In the genomic region with DNA sequence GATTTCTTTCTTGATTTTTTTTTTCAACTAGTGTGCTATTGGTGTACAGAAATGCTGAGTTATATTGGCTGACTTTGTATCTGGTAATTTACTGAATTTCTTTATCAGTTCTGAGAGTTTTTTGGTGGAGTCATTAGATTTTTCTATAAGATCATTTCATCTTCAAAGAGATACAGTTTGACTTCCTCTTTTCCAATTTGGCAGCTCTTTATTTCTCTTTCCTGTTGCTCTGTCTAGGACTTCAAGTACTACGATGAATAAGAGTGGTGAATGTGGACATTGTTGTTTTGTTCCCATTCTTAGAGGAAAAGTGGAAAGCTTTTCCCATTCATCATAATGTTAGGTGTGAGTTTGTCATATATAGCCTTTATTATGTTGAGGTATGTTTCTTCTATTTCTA, we compare ENCODE assay signal across 16 cellular contexts. TPM values are rescaled to one million over a fixed set of nuclear protein-coding genes. Genes with fewer than 3 reads are reported as not detected.
DNase-seq lines count a peak whose midpoint lies in the region; ATAC-seq, FAIRE-seq and TF ChIP-seq lines count a peak whose summit lies in the region.
"Had no signal": no experiment of that assay in that cellular context is flagged by ENCODE, and none has a peak within 500 bp of the region (broad histone marks: within the 10 kb centered on the region; RNA-seq: fewer than 3 reads in every experiment).

No MANE protein-coding gene starts in this region.

- in situ Hi-C loops in GM12878 (cut with MboI), result no loop called here

- 46% methylated on average over 1 of the region's 1 CpG for WGBS in GM12878 (ENCODE audit: insufficient coverage, insufficient replicate concordance, low lambda C conversion rate, missing lambda C conversion rate)

- H3K4me1 ChIP-seq in GM12878 (ENCODE audit: control insufficient read depth, insufficient read depth, low read length), result no peaks in the 10 kb centered on the region
- H3K4me1 ChIP-seq: Caco-2 had no signal

- H3K27me3 Mint-ChIP-seq in natural killer cell (ENCODE audit: low read depth in 2 of 2), result no peaks in the 10 kb centered on the region
- no peaks in the 10 kb centered on the region for H3K27me3 Mint-ChIP-seq in natural killer cell treated with Interleukin-12 subunit alpha and Interleukin-12 subunit beta and Interleukin-15 and Interleukin-18, amount 100 ng/mL, for 72 hours

- intact Hi-C loops in natural killer cell (cut with micrococcal nuclease), result no loop called here
- intact Hi-C loops in GM12878 (cut with micrococcal nuclease; ENCODE audit: unreplicated experiment), result no loop called here

- DNase-seq in natural killer cell (no peak), NOMO-1 treated with dmso at 0.1 percent for 144 hours (lab: John Stamatoyannopoulos, UW; ENCODE audit: unreplicated experiment) (peak; percentile 1), GM12878 (ENCODE audit: low read depth, low spot score) (no peak), GM19240 (ENCODE audit: insufficient read length, low spot score) (no peak), NCI-H2196 treated with DMSO at 0.1 percent for 48 hours (lab: John Stamatoyannopoulos, UW; ENCODE audit: unreplicated experiment) (no peak), RCC 7860 (ENCODE audit: low spot score) (no peak)
- DNase-seq in natural killer cell treated with Interleukin-12 subunit alpha and Interleukin-12 subunit beta and Interleukin-15 and Interleukin-18, amount 100 ng/mL, for 72 hours (ENCODE audit: low spot score), result no peak
- DNase-seq: Caco-2, NCI-H1092 treated with DMSO at 0.1 percent for 48 hours, NCI-H1694 treated with DMSO at 0.1 percent for 48 hours, NCI-H510A, PC-3 had no signal

- no peak overlapping the region for H3K9ac ChIP-seq in GM12878 (ENCODE audit: control insufficient read depth, insufficient read depth, low read length)

- no TSS peak for BruUV-seq in GM12878 (replicated peaks; lab: Mats Ljungman, UMichigan)

- no peak overlapping the region for H2AFZ ChIP-seq in GM12878 (ENCODE audit: control insufficient read depth, low read depth, low read length)

- H3K9me3 Mint-ChIP-seq in natural killer cell, result peaks cover 7 to 15% of the 10 kb centered on the region in 2 donors
- H3K9me3 Mint-ChIP-seq in natural killer cell treated with Interleukin-12 subunit alpha and Interleukin-12 subunit beta and Interleukin-15 and Interleukin-18, amount 100 ng/mL, for 72 hours, result peaks cover 13% of the 10 kb centered on the region

- H3K4me1 Mint-ChIP-seq in natural killer cell, result peaks cover 22 to 35% of the 10 kb centered on the region in 2 donors
- H3K4me1 Mint-ChIP-seq in natural killer cell treated with Interleukin-12 subunit alpha and Interleukin-12 subunit beta and Interleukin-15 and Interleukin-18, amount 100 ng/mL, for 72 hours (ENCODE audit: low read depth in 2 of 2), result peaks cover 21 to 33% of the 10 kb centered on the region in 2 donors

- TF ChIP-seq CTCF in natural killer cell (IDR thresholded peaks at IDR 0.05) (no peak), GM12878 (IDR thresholded peaks at IDR 0.05 in 2 of 3, conservative IDR thresholded peaks at IDR 0.05 in 1 of 3; ENCODE audit: control insufficient read depth in 2 of 3, extremely low read depth in 1 of 3, insufficient read depth in 1 of 3, low read depth in 3 of 3, low read length in 3 of 3) (no peak)

- no peak for ATAC-seq in natural killer cell
- no peak for ATAC-seq in natural killer cell treated with Interleukin-12 subunit alpha and Interleukin-12 subunit beta and Interleukin-15 and Interleukin-18, amount 100 ng/mL, for 72 hours
- no peak for ATAC-seq in GM12878
- ATAC-seq in GM18517 (IDR thresholded peaks at IDR 0.05; ENCODE audit: unreplicated experiment), result no peak
- ATAC-seq: HCT116, PC-3 had no signal

- peak overlapping the region; percentile 7 to 34 for H3K27ac Mint-ChIP-seq in natural killer cell
- no peak overlapping the region for H3K27ac Mint-ChIP-seq in natural killer cell treated with Interleukin-12 subunit alpha and Interleukin-12 subunit beta and Interleukin-15 and Interleukin-18, amount 100 ng/mL, for 72 hours

- TF ChIP-seq POLR2A in GM12878 (IDR thresholded peaks at IDR 0.05; ENCODE audit: low read depth, low read length), result no peak

- peaks cover 6% of the 10 kb centered on the region; the same call in 2 of the 3 replicates for H3K9me3 ChIP-seq in GM12878 (replicated peaks; ENCODE audit: control insufficient read depth, insufficient read depth, low read length)

- TF ChIP-seq EP300 in GM12878 (IDR thresholded peaks at IDR 0.05; ENCODE audit: borderline replicate concordance in 1 of 2, control insufficient read depth in 1 of 2, low read depth in 2 of 2, low read length in 2 of 2), result no peak

- no peak overlapping the region for H3K4me3 Mint-ChIP-seq in natural killer cell
- no peak overlapping the region for H3K4me3 Mint-ChIP-seq in natural killer cell treated with Interleukin-12 subunit alpha and Interleukin-12 subunit beta and Interleukin-15 and Interleukin-18, amount 100 ng/mL, for 72 hours

- FAIRE-seq in GM12878 (lab: Jason Lieb, UNC), result no peak
- FAIRE-seq in RCC 7860 (lab: Jason Lieb, UNC), result no peak

- POLR2A ChIA-PET in GM12878 (lab: Charles Lee), result no interaction called here

- no peak overlapping the region for H3K4me2 ChIP-seq in GM12878 (ENCODE audit: control insufficient read depth, insufficient read depth)

- SMC1A ChIA-PET in GM12878 (lab: Charles Lee; ENCODE audit: uncharacterized antibody, unreplicated experiment), result interaction anchor here (1.1 kb wide), 1 partner anchor 13 kb away, joined by 4 read pairs; no protein-coding TSS in a partner anchor

- no peaks in the 10 kb centered on the region; the same call in none of the 2 replicates for H3K79me2 ChIP-seq in GM12878 (ENCODE audit: control insufficient read depth, insufficient read depth, low read length)

- H3K27ac ChIP-seq in GM12878 (ENCODE audit: control insufficient read depth, insufficient read depth), result no peak overlapping the region
- H3K27ac ChIP-seq: C4-2B, SK-N-MC had no signal

- H3K27me3 ChIP-seq in GM12878 (replicated peaks in 1 of 2; ENCODE audit: control insufficient read depth in 2 of 2, insufficient read depth in 2 of 2, low read length in 1 of 2), result no peaks in the 10 kb centered on the region

- no peaks in the 10 kb centered on the region for H4K20me1 ChIP-seq in GM12878 (ENCODE audit: control insufficient read depth, insufficient read depth)

- no peak for TF ChIP-seq RAD21 in GM12878 (IDR thresholded peaks at IDR 0.05; ENCODE audit: insufficient read depth, low read depth, low read length)

- H3K36me3 Mint-ChIP-seq in natural killer cell, result peaks cover 13% of the 10 kb centered on the region
- H3K36me3 Mint-ChIP-seq in natural killer cell treated with Interleukin-12 subunit alpha and Interleukin-12 subunit beta and Interleukin-15 and Interleukin-18, amount 100 ng/mL, for 72 hours, result peaks cover 35% of the 10 kb centered on the region

- H3K4me3 ChIP-seq in GM12878, result no peak overlapping the region
- H3K4me3 ChIP-seq: SK-N-MC had no signal

- H3K36me3 ChIP-seq in GM12878 (ENCODE audit: control insufficient read depth in 2 of 2, insufficient read depth in 2 of 2, low read length in 1 of 2), result no peaks in the 10 kb centered on the region

- CTCF ChIA-PET in GM12878 (lab: Yijun Ruan, JAX), result interaction anchor here (1.4 kb wide), 2 partner anchors 25 to 48 kb away, joined by 3 read pairs; no protein-coding TSS in a partner anchor

- RAD21 ChIA-PET in GM12878 (lab: Charles Lee; ENCODE audit: unreplicated experiment), result no interaction called here

TF ChIP-seq in GM12878, 131 proteins besides CTCF, POLR2A, EP300 and RAD21:
- TF ChIP-seq, protein P1, sequence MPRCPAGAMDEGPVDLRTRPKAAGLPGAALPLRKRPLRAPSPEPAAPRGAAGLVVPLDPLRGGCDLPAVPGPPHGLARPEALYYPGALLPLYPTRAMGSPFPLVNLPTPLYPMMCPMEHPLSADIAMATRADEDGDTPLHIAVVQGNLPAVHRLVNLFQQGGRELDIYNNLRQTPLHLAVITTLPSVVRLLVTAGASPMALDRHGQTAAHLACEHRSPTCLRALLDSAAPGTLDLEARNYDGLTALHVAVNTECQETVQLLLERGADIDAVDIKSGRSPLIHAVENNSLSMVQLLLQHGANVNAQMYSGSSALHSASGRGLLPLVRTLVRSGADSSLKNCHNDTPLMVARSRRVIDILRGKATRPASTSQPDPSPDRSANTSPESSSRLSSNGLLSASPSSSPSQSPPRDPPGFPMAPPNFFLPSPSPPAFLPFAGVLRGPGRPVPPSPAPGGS (IDR thresholded peaks at IDR 0.05; ENCODE audit: borderline replicate concordance, insufficient read depth, low read depth, low read length, poor library complexity, severe bottlenecking), result no peak
- TF ChIP-seq TBL1XR1 (IDR thresholded peaks at IDR 0.05; ENCODE audit: low read depth, low read length), result no peak
- TF ChIP-seq SUZ12 (IDR thresholded peaks at IDR 0.05; ENCODE audit: unreplicated experiment), result no peak
- peak; percentile 36; the same call in 1 of the 2 replicates for TF ChIP-seq SPI1 (IDR thresholded peaks at IDR 0.05; ENCODE audit: borderline replicate concordance, insufficient read depth, low read depth, low read length)

RNA-seq across cellular contexts. Expression of gene LOXL4, which starts 50.2 kb away (rescaled TPM):
- total RNA-seq in natural killer cell (under 1 TPM in 1 of 3 donors, not detected in 2; 0.23 TPM), GM12878 (2014; rRNA removed) (0.05 TPM in 1 of 2 replicates, not detected in the other), GM12878 (2014; rRNA removed; fragmentation: Illumina TruSeq; extraction: Trizol) (0.04 and 0.05 TPM in 2 replicates), GM12878 (2021) (not detected in 2 replicates)
- not detected for total RNA-seq in natural killer cell treated with Interleukin-12 subunit alpha and Interleukin-12 subunit beta and Interleukin-15 and Interleukin-18, amount 100 ng/mL, for 72 hours
- not detected in 2 replicates for total RNA-seq in GM12878 (2013; cell fraction: nucleolus; rRNA removed)
- 0.08 TPM for polyA plus RNA-seq in GM12878 (2011; ENCODE audit: low read depth)
- polyA plus RNA-seq in GM12878 (2011; rRNA removed) (not detected in 2 replicates), GM12878 (2014; fragmentation: Illumina TruSeq; extraction: Trizol) (0.08 and 0.10 TPM in 2 replicates), GM12878 (2014; fragmentation: Nextera tagmentation; extraction: Ambion mirVana) (under 1 TPM; 0.02 to 0.08 TPM), GM12878 (2014; rRNA removed) (0.03 and 0.05 TPM in 2 replicates), GM12878 (2016; fragmentation: Nextera tagmentation; extraction: Ambion mirVana) (under 1 TPM; 0.09 to 0.12 TPM)
- polyA plus RNA-seq in GM12878 (2011; cell fraction: cytosol; rRNA removed), result not detected in 2 replicates
- 0.03 TPM in 1 of 2 replicates, not detected in the other for polyA plus RNA-seq in GM12878 (2011; cell fraction: nucleus; rRNA removed)
- 0.09 and 0.20 TPM in 2 replicates for polyA plus RNA-seq in GM12878 (2012)
- polyA minus RNA-seq in GM12878 (2011; rRNA and poly(A)+ RNA removed), result not detected in 2 replicates
- polyA minus RNA-seq in GM12878 (2011; cell fraction: cytosol; rRNA and poly(A)+ RNA removed), result not detected in 2 replicates
- not detected in 2 replicates for polyA minus RNA-seq in GM12878 (2011; cell fraction: nucleus; rRNA and poly(A)+ RNA removed)

Comparison
In these comparisons a context has a peak if more than half of its experiments do, and no peak if none do; other contexts are left out.
1. H3K27ac Mint-ChIP-seq: peak in natural killer cell (2 of 2); none in natural killer cell treated with Interleukin-12 subunit alpha and Interleukin-12 subunit beta and Interleukin-15 and Interleukin-18, amount 100 ng/mL, for 72 hours (0 of 2).